ENCODE assay signal across 18 cellular contexts in genomic region chr17:73740370-73740769, GRCh38.
"Had no signal": no experiment of that assay in that cellular context is flagged by ENCODE, and none has a peak within 500 bp of the region (broad histone marks: within the 10 kb centered on the region; RNA-seq: fewer than 3 reads in every experiment).

No MANE protein-coding gene starts in this region.

- H3K4me3 ChIP-seq: body of pancreas, dorsolateral prefrontal cortex, hepatocyte, pancreas, smooth muscle cell, stomach had no signal

- DNase-seq: activated CD4-positive, alpha-beta T cell treated with anti-CD3 and anti-CD28 coated beads, Interleukin-2, amount 10 ng/mL, durations not matched to agents 24 days and 14 days; activated CD8-positive, alpha-beta T cell treated with anti-CD3 and anti-CD28 coated beads, Interleukin-2, amount 10 ng/mL, durations not matched to agents 7 days and 5 days; activated naive CD4-positive, alpha-beta T cell treated with Interleukin-2 at 50 U/mL for 16 hours; activated T-cell treated with anti-CD3 and anti-CD28 coated beads, Interleukin-2, amount 50 U/mL, for 24 hours; body of pancreas; caudate nucleus; dorsolateral prefrontal cortex; left colon; pancreas; stimulated activated CD4-positive, alpha-beta T cell treated with anti-CD3 and anti-CD28 coated beads, Interleukin-4, amount 100 ng/mL, for 1 hour; stomach; T1000; trophoblast cell had no signal

- H3K79me2 ChIP-seq: hepatocyte had no signal

- FAIRE-seq: islet of Langerhans, pancreas had no signal

- H3K27me3 ChIP-seq: body of pancreas, pancreas had no signal

- H3K27ac ChIP-seq: body of pancreas, dorsolateral prefrontal cortex, hepatocyte, pancreas, stomach had no signal

- H3K4me2 ChIP-seq: hepatocyte, smooth muscle cell had no signal

- ATAC-seq: activated CD8-positive, alpha-beta T cell treated with anti-CD3 and anti-CD28 coated beads, Interleukin-2, amount 10 ng/mL, durations not matched to agents 7 days and 5 days; body of pancreas; left colon; pancreas; sciatic nerve; stimulated activated effector memory CD8-positive, alpha-beta T cell treated with anti-CD3 and anti-CD28 coated beads, Interleukin-12 subunit alpha, Interleukin-12 subunit beta, amount 100 ng/mL, for 72 hours had no signal

- H3K4me1 ChIP-seq: body of pancreas, pancreas, stomach had no signal

- H3K9me3 ChIP-seq: body of pancreas, pancreas had no signal

- H3K36me3 ChIP-seq: pancreas, stomach had no signal

- H2AFZ ChIP-seq: hepatocyte had no signal
